Comparison of ENCODE assay signal across 9 cellular contexts in the genomic region with DNA sequence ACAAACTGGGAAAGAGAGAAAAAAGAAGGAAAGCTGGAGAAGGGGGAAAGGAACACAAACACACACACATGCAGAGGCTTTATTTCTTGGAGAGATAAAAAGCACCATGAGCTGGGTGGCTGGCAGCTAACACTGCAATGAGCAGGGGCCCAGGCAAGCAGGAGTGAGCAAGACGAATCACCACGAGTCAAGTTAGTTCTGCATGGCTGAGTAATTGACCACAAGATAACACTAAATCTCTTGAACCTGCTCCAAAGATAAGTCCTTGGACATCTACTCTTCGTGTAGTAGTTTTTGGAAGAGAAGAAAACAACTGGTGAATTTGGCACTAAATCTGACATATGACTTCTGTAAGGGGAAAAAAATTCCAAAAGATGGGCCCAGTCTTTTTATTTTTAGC.
DNase-seq lines count a peak whose midpoint lies in the region; ATAC-seq and TF ChIP-seq lines count a peak whose summit lies in the region.
"Had no signal": no experiment of that assay in that cellular context is flagged by ENCODE, and none has a peak within 500 bp of the region (broad histone marks: within the 10 kb centered on the region; RNA-seq: fewer than 3 reads in every experiment).

No MANE protein-coding gene starts in this region.

- H3K27me3 ChIP-seq in SJCRH30 (no peaks in the 10 kb centered on the region), left ventricle myocardium inferior (ENCODE audit: low read depth) (no peaks in the 10 kb centered on the region), uterus (no peaks in the 10 kb centered on the region)

- intact Hi-C loops in Right ventricle myocardium inferior (cut with DNase I) (no loop called here), cardiac septum (cut with DNase I) (no loop called here), left ventricle myocardium inferior (cut with micrococcal nuclease) (no loop called here), uterus (cut with DNase I; ENCODE audit: low total_unique reads) (no loop called here)

- DNase-seq in Right ventricle myocardium inferior (ENCODE audit: missing footprints) (no peak), cardiac septum (ENCODE audit: low spot score) (no peak), SJCRH30 (peak; percentile 86 to 91), left ventricle myocardium inferior (peak; percentile 41), uterus (peak in 1 of 2 donors; percentile 34), NCI-H2107 treated with DMSO at 0.1 percent for 48 hours (lab: John Stamatoyannopoulos, UW; ENCODE audit: unreplicated experiment) (no peak), NCI-H748 treated with DMSO at 0.1 percent for 48 hours (lab: John Stamatoyannopoulos, UW) (no peak)
- DNase-seq: NCI-H2107 had no signal

- no peaks in the 10 kb centered on the region for H3K36me3 ChIP-seq in SJCRH30
- peaks cover 7% of the 10 kb centered on the region for H3K36me3 ChIP-seq in left ventricle myocardium inferior
- no peaks in the 10 kb centered on the region for H3K36me3 ChIP-seq in uterus

- H3K27ac ChIP-seq in SJCRH30 (peak overlapping the region; percentile 88), left ventricle myocardium inferior (replicated peaks) (peak overlapping the region; percentile 59), uterus (peak overlapping the region; percentile 13 to 33)

- TF ChIP-seq POLR2A in uterus (IDR thresholded peaks at IDR 0.05): no peak

- H3K4me3 ChIP-seq in SJCRH30: peak overlapping the region; percentile 42
- no peak overlapping the region for H3K4me3 ChIP-seq in left ventricle myocardium inferior
- H3K4me3 ChIP-seq in uterus: no peak overlapping the region

- no peaks in the 10 kb centered on the region for H3K9me3 ChIP-seq in SJCRH30 (replicated peaks)
- no peaks in the 10 kb centered on the region for H3K9me3 ChIP-seq in left ventricle myocardium inferior (replicated peaks)
- no peaks in the 10 kb centered on the region for H3K9me3 ChIP-seq in uterus

- H3K4me1 ChIP-seq in SJCRH30 (peaks cover 49% of the 10 kb centered on the region), left ventricle myocardium inferior (peaks cover 15% of the 10 kb centered on the region), uterus (no peaks in the 10 kb centered on the region)

- ATAC-seq in Right ventricle myocardium inferior (peak; percentile 80), GM21447 (IDR thresholded peaks at IDR 0.05; ENCODE audit: unreplicated experiment) (no peak)

- TF ChIP-seq CTCF in left ventricle myocardium inferior (IDR thresholded peaks at IDR 0.05; ENCODE audit: borderline replicate concordance) (no peak), uterus (IDR thresholded peaks at IDR 0.05) (no peak)

Comparison
In these comparisons a context has a peak if more than half of its experiments do, and no peak if none do; other contexts are left out.
1. DNase-seq: peak in SJCRH30 (2 of 2) and left ventricle myocardium inferior (single experiment); none in Right ventricle myocardium inferior (single experiment), cardiac septum (single experiment), NCI-H2107 treated with DMSO at 0.1 percent for 48 hours (single experiment) and NCI-H748 treated with DMSO at 0.1 percent for 48 hours (single experiment).
2. H3K27ac ChIP-seq: peak in every context shown above with its lines; median percentile 88 in SJCRH30; 59 in left ventricle myocardium inferior; 23 in uterus.